Comparison of ENCODE assay signal across 10 cellular contexts in the genomic region with DNA sequence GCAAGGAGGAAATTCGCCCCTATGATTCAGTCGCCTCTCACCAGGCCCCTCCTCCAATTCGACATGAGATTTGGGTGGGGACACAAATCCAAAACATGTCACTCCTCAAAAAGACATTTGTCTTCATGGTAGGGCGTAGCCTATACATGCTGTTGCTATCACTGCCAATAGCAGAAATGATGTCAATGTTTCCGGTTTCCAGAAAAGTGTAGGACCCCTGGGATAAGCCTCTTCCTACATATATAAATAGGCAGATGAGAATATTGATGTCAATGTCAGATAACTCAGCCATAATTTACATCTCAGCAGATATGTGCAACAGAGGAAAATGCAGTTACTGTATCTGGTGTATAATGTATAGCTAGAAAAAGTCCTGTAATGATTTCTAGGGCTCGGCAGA. TPM values are rescaled to one million over a fixed set of nuclear protein-coding genes. Genes with fewer than 3 reads are reported as not detected.
"Had no signal": no experiment of that assay in that cellular context is flagged by ENCODE, and none has a peak within 500 bp of the region (broad histone marks: within the 10 kb centered on the region; RNA-seq: fewer than 3 reads in every experiment).

No MANE protein-coding gene starts in this region.

- DNase-seq: GM23248, GOT3, H7, IMR-90, KG1 had no signal

- ATAC-seq: HCT116, K562 had no signal

- H3K36me3 ChIP-seq: HAP-1 had no signal

- H3K4me3 ChIP-seq: GM23248, HAP-1, K562 had no signal

- H3K27ac ChIP-seq: GM23248, HL-60 had no signal

- H3K9ac ChIP-seq: GM23248 had no signal

RNA-seq across cellular contexts. Expression of a gene that starts 16.7 kb away (rescaled TPM):
- total RNA-seq: HT1080 had no signal
